Comparison of ENCODE assay signal across 15 cellular contexts in the genomic region with DNA sequence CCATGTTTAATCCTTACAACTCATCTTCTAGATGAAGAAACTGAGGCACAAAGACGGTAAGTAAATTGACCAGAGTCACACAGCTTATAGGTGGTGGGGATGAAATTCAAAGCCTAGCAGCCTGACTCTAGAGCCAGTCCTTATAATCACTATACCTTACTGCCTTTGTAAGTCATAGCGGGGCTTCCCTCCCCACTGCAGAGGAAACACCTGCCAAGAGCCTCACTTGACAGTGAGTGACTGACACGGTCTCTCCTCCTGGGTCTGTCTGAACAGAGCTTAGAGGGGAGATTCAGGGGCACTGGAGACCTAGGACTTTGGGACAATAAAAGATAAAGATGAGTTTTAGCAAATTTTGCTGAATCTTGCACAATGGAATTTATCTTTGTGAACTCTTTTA. TPM values are rescaled to one million over a fixed set of nuclear protein-coding genes. Genes with fewer than 3 reads are reported as not detected.
"Had no signal": no experiment of that assay in that cellular context is flagged by ENCODE, and none has a peak within 500 bp of the region (broad histone marks: within the 10 kb centered on the region; RNA-seq: fewer than 3 reads in every experiment).

No MANE protein-coding gene starts in this region.

- H3K27ac ChIP-seq: dorsolateral prefrontal cortex, hepatocyte, right atrium auricular region, skin epidermis had no signal

- H3K36me3 ChIP-seq: right atrium auricular region had no signal

- H3K4me1 Mint-ChIP-seq: activated CD8-positive, alpha-beta memory T cell treated with anti-CD3 and anti-CD28 coated beads, Interleukin-2, amount 10 ng/mL, durations not matched to agents 7 days and 5 days had no signal

- H3K9me3 ChIP-seq: SK-N-SH had no signal

- H3K27ac Mint-ChIP-seq: activated CD8-positive, alpha-beta memory T cell treated with anti-CD3 and anti-CD28 coated beads, Interleukin-2, amount 10 ng/mL, durations not matched to agents 7 days and 5 days; activated naive CD4-positive, alpha-beta T cell treated with anti-CD3 and anti-CD28 coated beads, Interleukin-2, amount 50 U/mL, for 72 hours; type B pancreatic cell had no signal

- H2AFZ ChIP-seq: hepatocyte had no signal

- H3K4me3 Mint-ChIP-seq: activated CD8-positive, alpha-beta memory T cell treated with anti-CD3 and anti-CD28 coated beads, Interleukin-2, amount 10 ng/mL, durations not matched to agents 7 days and 5 days; T-helper 1 cell treated with Interleukin-12 subunit alpha and Interleukin-12 subunit beta and Interleukin-4 antibody, amounts not matched to agents 30 μg/mL and 1 μg/mL, for 36 hours; type B pancreatic cell had no signal

- H3K4me3 ChIP-seq: dorsolateral prefrontal cortex, hepatocyte, right atrium auricular region, skin epidermis had no signal

- H3K36me3 Mint-ChIP-seq: activated CD8-positive, alpha-beta memory T cell treated with anti-CD3 and anti-CD28 coated beads, Interleukin-2, amount 10 ng/mL, durations not matched to agents 7 days and 5 days; type B pancreatic cell had no signal

- H3K27me3 Mint-ChIP-seq: activated CD8-positive, alpha-beta memory T cell treated with anti-CD3 and anti-CD28 coated beads, Interleukin-2, amount 10 ng/mL, durations not matched to agents 7 days and 5 days had no signal

- H3K4me1 ChIP-seq: right atrium auricular region had no signal

- H3K79me2 ChIP-seq: hepatocyte had no signal

- ATAC-seq: activated CD8-positive, alpha-beta memory T cell treated with anti-CD3 and anti-CD28 coated beads, Interleukin-2, amount 10 ng/mL, durations not matched to agents 7 days and 5 days had no signal

- DNase-seq: activated CD4-positive, alpha-beta T cell treated with anti-CD3 and anti-CD28 coated beads, Interleukin-2, amount 50 U/mL, for 1 hour; activated CD4-positive, CD25-positive, alpha-beta regulatory T cell; activated CD8-positive, alpha-beta memory T cell treated with anti-CD3 and anti-CD28 coated beads, Interleukin-2, amount 10 ng/mL, durations not matched to agents 7 days and 5 days; SK-N-SH had no signal

- H3K4me2 ChIP-seq: hepatocyte, SK-N-SH had no signal

- H3K9ac ChIP-seq: SK-N-SH had no signal

- H3K27me3 ChIP-seq: right atrium auricular region had no signal

RNA-seq across cellular contexts. Expression of gene SUN5, which starts 12.8 kb away (rescaled TPM):
- total RNA-seq: activated CD8-positive, alpha-beta memory T cell treated with anti-CD3 and anti-CD28 coated beads, Interleukin-2, amount 10 ng/mL, durations not matched to agents 7 days and 5 days; activated naive CD4-positive, alpha-beta T cell treated with anti-CD3 and anti-CD28 coated beads, Interleukin-2, amount 50 U/mL, for 72 hours; chondrocyte; dorsolateral prefrontal cortex; hepatocyte; kidney epithelial cell; liver; right atrium auricular region had no signal
- polyA plus RNA-seq: esophagus, hepatocyte, liver, SK-N-SH had no signal

RNA-seq across cellular contexts. Expression of gene BPIFB2, which starts 16.1 kb away (rescaled TPM):
- total RNA-seq: activated CD8-positive, alpha-beta memory T cell treated with anti-CD3 and anti-CD28 coated beads, Interleukin-2, amount 10 ng/mL, durations not matched to agents 7 days and 5 days; activated naive CD4-positive, alpha-beta T cell treated with anti-CD3 and anti-CD28 coated beads, Interleukin-2, amount 50 U/mL, for 72 hours; chondrocyte; dorsolateral prefrontal cortex; kidney epithelial cell; right atrium auricular region had no signal
- polyA plus RNA-seq: SK-N-SH had no signal

RNA-seq across cellular contexts. Expression of gene BPIFB6, which starts 40.1 kb away (rescaled TPM):
- total RNA-seq: activated CD8-positive, alpha-beta memory T cell treated with anti-CD3 and anti-CD28 coated beads, Interleukin-2, amount 10 ng/mL, durations not matched to agents 7 days and 5 days; activated naive CD4-positive, alpha-beta T cell treated with anti-CD3 and anti-CD28 coated beads, Interleukin-2, amount 50 U/mL, for 72 hours; chondrocyte; dorsolateral prefrontal cortex; hepatocyte; kidney epithelial cell; liver; right atrium auricular region had no signal
- polyA plus RNA-seq: esophagus, hepatocyte, liver, SK-N-SH had no signal
